In the genomic region with DNA sequence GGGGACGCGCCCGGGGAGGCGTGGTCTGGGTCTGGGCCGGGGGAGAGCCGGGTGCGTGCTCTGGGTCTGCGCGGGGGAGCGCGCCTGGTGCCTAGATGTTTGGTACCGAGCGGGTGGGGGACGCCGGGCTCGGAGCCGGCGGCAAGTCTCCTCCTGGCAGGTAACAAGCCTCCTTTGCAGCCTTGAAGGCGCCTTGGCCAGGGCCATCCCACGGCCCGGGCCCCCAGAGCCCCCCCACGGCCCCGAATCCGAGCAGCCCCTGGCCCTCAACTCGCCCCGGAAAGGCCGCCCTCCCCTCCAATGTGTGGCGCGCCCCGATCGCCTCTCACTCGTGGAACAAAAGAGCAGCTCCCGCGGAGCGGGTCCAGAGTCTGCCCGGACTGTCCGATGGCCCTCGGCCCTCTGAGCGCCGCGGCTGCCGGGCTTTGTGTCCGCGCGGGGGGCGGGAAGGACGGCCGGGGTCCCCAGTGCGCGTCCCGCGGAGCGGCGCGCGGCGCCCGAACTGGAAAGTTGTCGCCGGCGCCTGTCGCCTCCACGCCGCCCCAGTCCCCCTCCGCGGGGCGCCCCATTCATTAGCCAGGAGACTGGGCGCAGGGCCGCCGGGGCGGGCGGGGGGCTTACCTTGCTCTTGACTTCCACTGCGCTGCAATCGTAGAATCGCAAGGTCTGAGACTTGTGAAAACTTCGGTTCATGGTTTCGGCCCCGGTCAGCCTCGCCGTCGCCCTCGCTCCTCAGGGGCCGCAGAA, we compare ENCODE assay signal across 8 cellular contexts. TPM values are rescaled to one million over a fixed set of nuclear protein-coding genes. Genes with fewer than 3 reads are reported as not detected.
DNase-seq lines count a peak whose midpoint lies in the region; ATAC-seq and TF ChIP-seq lines count a peak whose summit lies in the region.

No MANE protein-coding gene starts in this region.

- H3K27ac ChIP-seq in HL-60 (replicated peaks) (no peak overlapping the region), spleen (peak overlapping the region in 5 of 8 donors; percentile 22 to 59 (median 38))

- no peaks in the 10 kb centered on the region for H3K27me3 ChIP-seq in Caco-2 (replicated peaks; ENCODE audit: control insufficient read depth, insufficient read depth, low read length)
- peaks cover 10% of the 10 kb centered on the region for H3K27me3 ChIP-seq in HL-60 (ENCODE audit: insufficient read depth, poor library complexity, severe bottlenecking)
- H3K27me3 ChIP-seq in spleen (replicated peaks in 1 of 7) = peaks cover 0 to 50% (median 17%) of the 10 kb centered on the region in 7 donors

- no peaks in the 10 kb centered on the region for H3K4me1 ChIP-seq in Caco-2
- peaks cover 4 to 21% (median 13%) of the 10 kb centered on the region in 6 donors for H3K4me1 ChIP-seq in spleen

- BruUV-seq in Caco-2 (replicated peaks; lab: Mats Ljungman, UMichigan) = no TSS peak

- no peaks in the 10 kb centered on the region for H3K9me3 Mint-ChIP-seq in Caco-2 (ENCODE audit: unreplicated experiment)

- peak; percentile 29 for ATAC-seq in GM19397 (IDR thresholded peaks at IDR 0.05; ENCODE audit: unreplicated experiment)

- H3K4me3 ChIP-seq in Caco-2 (ENCODE audit: low read depth, low read length) = peak overlapping the region; percentile 53
- peak overlapping the region; percentile 52 for H3K4me3 ChIP-seq in HL-60 (replicated peaks; ENCODE audit: insufficient read depth, low read length)
- H3K4me3 ChIP-seq in spleen = peak overlapping the region; percentile 52 to 87 (median 68)

- no peak for TF ChIP-seq POLR2A in spleen (IDR thresholded peaks at IDR 0.05)

- intact Hi-C loops in Caco-2 (cut with micrococcal nuclease; ENCODE audit: unreplicated experiment) = no loop called here
- intact Hi-C loops in spleen (cut with DNase I; ENCODE audit: low total_unique reads) = no loop called here

- DNase-seq in Caco-2 = no peak
- no peak for DNase-seq in HL-60 (ENCODE audit: low read depth in 1 of 2, low spot score in 1 of 2)
- peak; percentile 61 for DNase-seq in astrocyte of the hippocampus (ENCODE audit: low read depth, low spot score)
- DNase-seq in iPS-NIHi11 (ENCODE audit: low spot score) = peak; percentile 62
- no peak for DNase-seq in spleen
- no peak for DNase-seq in NCI-H446 (lab: John Stamatoyannopoulos, UW)
- no peak for DNase-seq in NCI-H1436 treated with DMSO at 0.1 percent for 48 hours (lab: John Stamatoyannopoulos, UW)

- peak overlapping the region; percentile 29 for H3K4me3 Mint-ChIP-seq in Caco-2 (ENCODE audit: unreplicated experiment)

- POLR2A ChIA-PET in Caco-2 (lab: Charles Lee) = no interaction called here

- WGBS in spleen, 5 donors = 0 to 5% (median 2%) methylated on average over 43 to 83 of the region's 83 CpGs

- no peaks in the 10 kb centered on the region for H3K36me3 Mint-ChIP-seq in Caco-2 (ENCODE audit: insufficient read depth, unreplicated experiment)

- no peaks in the 10 kb centered on the region for H3K4me1 Mint-ChIP-seq in Caco-2 (ENCODE audit: low read depth, unreplicated experiment)

- H3K36me3 ChIP-seq in Caco-2 (ENCODE audit: control insufficient read depth, insufficient read depth, low read length) = no peaks in the 10 kb centered on the region
- H3K36me3 ChIP-seq in spleen = no peaks in the 10 kb centered on the region

- H3K9me3 ChIP-seq in Caco-2 (no peaks in the 10 kb centered on the region), spleen (no peaks in the 10 kb centered on the region)

- no peak overlapping the region for H3K27ac Mint-ChIP-seq in Caco-2 (ENCODE audit: unreplicated experiment)

- TF ChIP-seq CTCF in Caco-2 (IDR thresholded peaks at IDR 0.05; ENCODE audit: insufficient read depth in 1 of 2, low read depth in 1 of 2, low read length in 1 of 2, severe bottlenecking in 1 of 2, unreplicated experiment in 1 of 2) (no peak), HL-60 (IDR thresholded peaks at IDR 0.05; ENCODE audit: insufficient read depth, low read length) (no peak), spleen (IDR thresholded peaks at IDR 0.05 in 8 of 11, conservative IDR thresholded peaks at IDR 0.05 in 3 of 11) (no peak)

- H3K27me3 Mint-ChIP-seq in Caco-2 (ENCODE audit: insufficient read depth, unreplicated experiment) = no peaks in the 10 kb centered on the region

- CTCF ChIA-PET in Caco-2 (lab: Charles Lee) = no interaction called here

RNA-seq across cellular contexts. Expression of gene PARD6G, which starts 0.5 kb away (rescaled TPM):
- 1.0 and 1.3 TPM in 2 replicates for total RNA-seq in Caco-2 (2022)
- 1 to 10 TPM; 1.8 to 6.8 (median 4.3) TPM for total RNA-seq in spleen
- under 1 TPM; 0.30 to 0.51 (median 0.47) TPM for polyA plus RNA-seq in spleen

Comparison
In these comparisons a context has a peak if more than half of its experiments do, and no peak if none do; other contexts are left out.
1. DNase-seq: peak in astrocyte of the hippocampus (single experiment) and iPS-NIHi11 (single experiment); none in Caco-2 (0 of 2), HL-60 (0 of 2), spleen (single experiment), NCI-H446 (0 of 2) and NCI-H1436 treated with DMSO at 0.1 percent for 48 hours (single experiment).
2. Peak in every context shown above with its lines, with median percentiles within 50 percentile points of each other: H3K4me3 ChIP-seq.